Comparison of ENCODE assay signal across 1 cellular context in genomic region chr12:12786716-12787601, GRCh38.
TF ChIP-seq lines count a peak whose summit lies in the region.

No MANE protein-coding gene starts in this region.

TF ChIP-seq in HepG2, 621 proteins besides CTCF, POLR2A, EP300 and RAD21 (continued from another document and continues in another):
- TF ChIP-seq POGK (CRISPR knock-in tag; conservative IDR thresholded peaks at IDR 0.05) (peak; percentile 68), KLF12 (CRISPR knock-in tag; IDR thresholded peaks at IDR 0.05; ENCODE audit: borderline replicate concordance) (0 out of 2 replicates have a peak, but pooled peaks have one; percentile 56), ZNF790 (CRISPR knock-in tag; IDR thresholded peaks at IDR 0.05; ENCODE audit: borderline replicate concordance) (no peak), FOXK1 (CRISPR knock-in tag; IDR thresholded peaks at IDR 0.05; ENCODE audit: borderline replicate concordance, low read depth) (no peak), ZNF329 (CRISPR knock-in tag; IDR thresholded peaks at IDR 0.05; ENCODE audit: low read depth) (peak; percentile 72; the same call in 1 of the 2 replicates), NFIC (IDR thresholded peaks at IDR 0.05; ENCODE audit: low read length) (no peak), MTA1 (CRISPR knock-in tag; IDR thresholded peaks at IDR 0.05; ENCODE audit: borderline replicate concordance) (no peak), ZNF354B (CRISPR knock-in tag; IDR thresholded peaks at IDR 0.05) (no peak), ZBTB8A (CRISPR knock-in tag; IDR thresholded peaks at IDR 0.05; ENCODE audit: borderline replicate concordance, low read depth) (no peak), TP53 (CRISPR knock-in tag; conservative IDR thresholded peaks at IDR 0.05) (0 out of 2 replicates have a peak, but pooled peaks have one; percentile 25), GPN1 (CRISPR knock-in tag; IDR thresholded peaks at IDR 0.05; ENCODE audit: borderline replicate concordance) (peak; percentile 36; the same call in 1 of the 2 replicates), YEATS2 (CRISPR knock-in tag; IDR thresholded peaks at IDR 0.05; ENCODE audit: borderline replicate concordance) (peak; percentile 55; the same call in 1 of the 2 replicates), ZSCAN30 (CRISPR knock-in tag; IDR thresholded peaks at IDR 0.05) (no peak), ASH2L (IDR thresholded peaks at IDR 0.05; ENCODE audit: insufficient read length, low read depth, low read length) (no peak), ERF (CRISPR knock-in tag; IDR thresholded peaks at IDR 0.05) (peak; percentile 82), GATA4 (IDR thresholded peaks at IDR 0.05; ENCODE audit: borderline replicate concordance, low read depth) (no peak), MXD1 (CRISPR knock-in tag; IDR thresholded peaks at IDR 0.05) (peak; percentile 89), CBX1 (IDR thresholded peaks at IDR 0.05; ENCODE audit: low read depth) (no peak), MYNN (CRISPR knock-in tag; IDR thresholded peaks at IDR 0.05; ENCODE audit: low read depth) (no peak), KAT2B (IDR thresholded peaks at IDR 0.05; ENCODE audit: borderline replicate concordance, low read depth, low read length) (no peak), HIVEP1 (CRISPR knock-in tag; IDR thresholded peaks at IDR 0.05) (no peak; the same call in none of the 2 replicates), ZNF383 (CRISPR knock-in tag; IDR thresholded peaks at IDR 0.05; ENCODE audit: borderline replicate concordance) (0 out of 2 replicates have a peak, but pooled peaks have one; percentile 54), NR2F2 (IDR thresholded peaks at IDR 0.05; ENCODE audit: borderline replicate concordance, low read depth) (no peak), ZNF333 (CRISPR knock-in tag; IDR thresholded peaks at IDR 0.05; ENCODE audit: borderline replicate concordance) (no peak), ZNF556 (CRISPR knock-in tag; IDR thresholded peaks at IDR 0.05; ENCODE audit: borderline replicate concordance) (no peak), ZNF501 (CRISPR knock-in tag; IDR thresholded peaks at IDR 0.05) (no peak), KDM6A (CRISPR knock-in tag; IDR thresholded peaks at IDR 0.05; ENCODE audit: low read depth) (no peak), SP4 (CRISPR knock-in tag; IDR thresholded peaks at IDR 0.05) (no peak), PBX2 (CRISPR knock-in tag; IDR thresholded peaks at IDR 0.05) (no peak), GABPA (IDR thresholded peaks at IDR 0.05; ENCODE audit: low read depth, low read length) (no peak), GABPA (CRISPR knock-in tag; IDR thresholded peaks at IDR 0.05; ENCODE audit: low read depth) (no peak), PAWR (CRISPR knock-in tag; IDR thresholded peaks at IDR 0.05; ENCODE audit: borderline replicate concordance) (no peak), NR2F6 (IDR thresholded peaks at IDR 0.05) (no peak), NR2F6 (CRISPR knock-in tag; IDR thresholded peaks at IDR 0.05) (no peak), PHF21A (CRISPR knock-in tag; IDR thresholded peaks at IDR 0.05) (no peak), MXD4 (CRISPR knock-in tag; IDR thresholded peaks at IDR 0.05) (peak; percentile 54; the same call in 1 of the 2 replicates), TFAP4 (IDR thresholded peaks at IDR 0.05; ENCODE audit: borderline replicate concordance, low read depth) (no peak), RXRB (CRISPR knock-in tag; IDR thresholded peaks at IDR 0.05; ENCODE audit: borderline replicate concordance) (no peak), ZNF740 (CRISPR knock-in tag; IDR thresholded peaks at IDR 0.05) (0 out of 2 replicates have a peak, but pooled peaks have one; percentile 35), AKNA (CRISPR knock-in tag; IDR thresholded peaks at IDR 0.05; ENCODE audit: borderline replicate concordance) (peak; percentile 38; the same call in 1 of the 2 replicates), KDM3A (CRISPR knock-in tag; IDR thresholded peaks at IDR 0.05; ENCODE audit: low read depth) (0 out of 2 replicates have a peak, but pooled peaks have one; percentile 40), ARID2 (CRISPR knock-in tag; IDR thresholded peaks at IDR 0.05; ENCODE audit: borderline replicate concordance) (no peak), ZFP91 (CRISPR knock-in tag; IDR thresholded peaks at IDR 0.05; ENCODE audit: borderline replicate concordance) (peak; percentile 47), ZNF768 (CRISPR knock-in tag; IDR thresholded peaks at IDR 0.05) (peak; percentile 68; the same call in 1 of the 2 replicates), CHD4 (IDR thresholded peaks at IDR 0.05; ENCODE audit: borderline replicate concordance, low read length) (no peak)
- TF ChIP-seq, protein P1, sequence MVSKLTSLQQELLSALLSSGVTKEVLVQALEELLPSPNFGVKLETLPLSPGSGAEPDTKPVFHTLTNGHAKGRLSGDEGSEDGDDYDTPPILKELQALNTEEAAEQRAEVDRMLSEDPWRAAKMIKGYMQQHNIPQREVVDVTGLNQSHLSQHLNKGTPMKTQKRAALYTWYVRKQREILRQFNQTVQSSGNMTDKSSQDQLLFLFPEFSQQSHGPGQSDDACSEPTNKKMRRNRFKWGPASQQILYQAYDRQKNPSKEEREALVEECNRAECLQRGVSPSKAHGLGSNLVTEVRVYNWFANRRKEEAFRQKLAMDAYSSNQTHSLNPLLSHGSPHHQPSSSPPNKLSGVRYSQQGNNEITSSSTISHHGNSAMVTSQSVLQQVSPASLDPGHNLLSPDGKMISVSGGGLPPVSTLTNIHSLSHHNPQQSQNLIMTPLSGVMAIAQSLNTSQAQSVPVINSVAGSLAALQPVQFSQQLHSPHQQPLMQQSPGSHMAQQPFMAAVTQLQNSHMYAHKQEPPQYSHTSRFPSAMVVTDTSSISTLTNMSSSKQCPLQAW (CRISPR knock-in tag; IDR thresholded peaks at IDR 0.05): no peak
- TF ChIP-seq, protein P2, sequence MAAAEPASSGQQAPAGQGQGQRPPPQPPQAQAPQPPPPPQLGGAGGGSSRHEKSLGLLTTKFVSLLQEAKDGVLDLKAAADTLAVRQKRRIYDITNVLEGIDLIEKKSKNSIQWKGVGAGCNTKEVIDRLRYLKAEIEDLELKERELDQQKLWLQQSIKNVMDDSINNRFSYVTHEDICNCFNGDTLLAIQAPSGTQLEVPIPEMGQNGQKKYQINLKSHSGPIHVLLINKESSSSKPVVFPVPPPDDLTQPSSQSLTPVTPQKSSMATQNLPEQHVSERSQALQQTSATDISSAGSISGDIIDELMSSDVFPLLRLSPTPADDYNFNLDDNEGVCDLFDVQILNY (CRISPR knock-in tag; conservative IDR thresholded peaks at IDR 0.05): peak; percentile 63; the same call in 1 of the 2 replicates
